1 cellular context compared by ENCODE assay signal in the genomic region with DNA sequence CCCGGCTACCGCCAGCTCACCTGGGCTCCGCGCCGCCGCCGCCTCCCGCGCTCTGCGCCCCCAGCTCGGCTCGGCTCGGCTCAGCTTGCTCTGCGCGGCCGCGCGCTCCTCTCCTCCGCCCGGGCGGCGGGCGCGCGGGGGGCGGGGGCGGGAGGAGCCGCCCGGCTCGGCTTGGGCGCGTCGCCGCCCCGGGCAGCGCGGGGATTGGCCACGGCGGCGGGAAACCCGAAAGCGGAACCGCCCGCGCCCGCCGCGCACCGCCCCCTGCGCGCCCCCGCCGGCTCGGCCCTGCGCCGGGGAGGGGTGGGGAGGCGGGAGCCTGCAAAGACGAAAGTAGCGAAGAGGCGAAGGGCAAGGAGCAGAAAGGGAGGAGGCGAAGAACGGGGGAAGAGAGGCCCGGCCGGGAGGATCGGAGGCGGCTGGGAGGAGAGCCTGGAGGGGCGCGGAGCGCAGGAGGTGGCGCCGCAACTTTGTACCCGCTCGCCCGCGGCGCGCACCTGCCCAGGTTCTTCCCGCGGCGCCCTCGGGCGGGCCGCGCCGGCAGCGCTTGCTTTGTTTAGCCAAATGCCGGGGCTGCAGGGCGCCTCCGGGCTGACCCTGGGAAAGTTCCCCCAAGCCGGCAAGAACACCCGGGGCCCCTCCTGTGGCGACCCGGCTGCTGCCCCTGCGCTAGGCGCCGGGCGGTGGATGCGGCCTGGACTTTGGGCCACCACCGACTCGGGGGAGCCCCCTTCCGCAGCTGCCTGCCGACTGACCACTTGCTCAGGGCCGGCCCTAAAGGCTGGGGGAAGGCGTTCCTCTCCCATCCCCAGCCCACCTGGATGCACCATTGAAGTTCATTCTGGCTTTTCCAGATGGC.
TF ChIP-seq lines count a peak whose summit lies in the region.

A gene (minus strand): TSS at position 92 of the 859 bp plus-strand sequence. CDS start 22,183 bp downstream, outside the sequence.

TF ChIP-seq in H1, 55 proteins besides CTCF, POLR2A, EP300 and RAD21 (continued from another document):
- TF ChIP-seq GTF2F1 (IDR thresholded peaks at IDR 0.05; ENCODE audit: borderline replicate concordance, low read depth, low read length), result no peak
- no peak for TF ChIP-seq CBX5 (IDR thresholded peaks at IDR 0.05; ENCODE audit: low read depth, low read length)
